13 cellular contexts compared by ENCODE assay signal in genomic region chr1:92909321-92909720, GRCh38. TPM values are rescaled to one million over a fixed set of nuclear protein-coding genes. Genes with fewer than 3 reads are reported as not detected.
A peak's percentile ranks its signal among the peaks of the same experiment; 100 is the strongest.
DNase-seq lines count a peak whose midpoint lies in the region; ATAC-seq and TF ChIP-seq lines count a peak whose summit lies in the region.
"Had no signal": no experiment of that assay in that cellular context is flagged by ENCODE, and none has a peak within 500 bp of the region (broad histone marks: within the 10 kb centered on the region; RNA-seq: fewer than 3 reads in every experiment).

No MANE protein-coding gene starts in this region.

- H3K9me3 ChIP-seq in PC-3 (ENCODE audit: low read length) (no peaks in the 10 kb centered on the region), trophoblast cell (ENCODE audit: insufficient read depth, low read depth, low read length) (no peaks in the 10 kb centered on the region)
- H3K9me3 ChIP-seq in CD8-positive, alpha-beta memory T cell (ENCODE audit: low read length) = no peaks in the 10 kb centered on the region

- H2BK120ac ChIP-seq in trophoblast cell (ENCODE audit: insufficient read depth, low read length, poor library complexity) = no peak overlapping the region

- no TSS peak for BruUV-seq in PC-3 (replicated peaks; lab: Mats Ljungman, UMichigan)

- H3K4ac ChIP-seq in trophoblast cell (ENCODE audit: low read depth, low read length) = no peak overlapping the region

- CTCF ChIA-PET in PC-3 (lab: Charles Lee) = no interaction called here
- CTCF ChIA-PET in CD8-positive, alpha-beta memory T cell (lab: Charles Lee) = interaction anchor here (2.7 kb wide), 1 partner anchor 50 kb away, joined by 7 read pairs; no protein-coding TSS in a partner anchor

- intact Hi-C loops in PC-3 (cut with micrococcal nuclease) = no loop called here

- H2BK5ac ChIP-seq in trophoblast cell (ENCODE audit: low read depth, low read length, poor library complexity) = no peak overlapping the region

- no peak overlapping the region for H2AFZ ChIP-seq in PC-3 (ENCODE audit: low read length)
- no peak overlapping the region for H2AFZ ChIP-seq in trophoblast cell (ENCODE audit: insufficient read depth, low read length, poor library complexity)
- H2AFZ ChIP-seq: parathyroid adenoma had no signal

- H4K20me1 ChIP-seq in PC-3 (ENCODE audit: low read length) = no peaks in the 10 kb centered on the region

- H2AK5ac ChIP-seq in trophoblast cell (ENCODE audit: low read length) = peak overlapping the region; percentile 40

- H4K12ac ChIP-seq in trophoblast cell (ENCODE audit: low read depth, low read length) = no peak overlapping the region

- no CpG with 5 or more reads among the region's 3 CpGs for WGBS in trophoblast cell (ENCODE audit: extremely low coverage, insufficient coverage, insufficient read length)

- no peak for TF ChIP-seq CTCF in PC-3 (conservative IDR thresholded peaks at IDR 0.05; ENCODE audit: low read depth, low read length)

- H3K79me1 ChIP-seq in trophoblast cell (ENCODE audit: low read length) = peaks cover 3% of the 10 kb centered on the region

- H2BK12ac ChIP-seq in trophoblast cell (ENCODE audit: low read length) = no peak overlapping the region

- no peaks in the 10 kb centered on the region for H3K9me3 Mint-ChIP-seq in CD8-positive, alpha-beta memory T cell

- H3K4me3 ChIP-seq in PC-3 (ENCODE audit: low read length) = no peak overlapping the region
- no peak overlapping the region for H3K4me3 ChIP-seq in trophoblast cell (ENCODE audit: low read depth, low read length)
- no peak overlapping the region for H3K4me3 ChIP-seq in CD8-positive, alpha-beta memory T cell (ENCODE audit: low read length)

- H3K4me1 Mint-ChIP-seq in CD8-positive, alpha-beta memory T cell = peaks cover 25 to 48% (median 36%) of the 10 kb centered on the region in 3 donors

- peak; percentile 98 for DNase-seq in ELR (ENCODE audit: low read depth)
- DNase-seq in PC-3 = peak; percentile 97
- no peak for DNase-seq in trophoblast cell
- DNase-seq in NCI-H510A treated with DMSO at 0.1 percent for 48 hours (lab: John Stamatoyannopoulos, UW) = no peak
- no peak for DNase-seq in stimulated activated CD8-positive, alpha-beta memory T cell treated with anti-CD3 and anti-CD28 coated beads, Interleukin-4, amount 100 ng/mL, for 48 hours
- DNase-seq in CD8-positive, alpha-beta memory T cell = no peak
- DNase-seq: activated naive CD8-positive, alpha-beta T cell treated with anti-CD3 and anti-CD28 coated beads, Interleukin-2, amount 10 ng/mL, durations not matched to agents 7 days and 5 days; DMS79 treated with DMSO at 0.1 percent for 48 hours; left colon; NCI-H524 treated with DMSO at 0.1 percent for 48 hours had no signal

- H3K9ac ChIP-seq in PC-3 (ENCODE audit: low read length) (no peak overlapping the region), trophoblast cell (ENCODE audit: low read length) (no peak overlapping the region)
- H3K9ac ChIP-seq: parathyroid adenoma had no signal

- H3K27me3 ChIP-seq in PC-3 (ENCODE audit: low read length) (no peaks in the 10 kb centered on the region), trophoblast cell (ENCODE audit: insufficient read depth, low read length) (no peaks in the 10 kb centered on the region)
- H3K27me3 ChIP-seq in CD8-positive, alpha-beta memory T cell (ENCODE audit: insufficient read depth, low read length, poor library complexity, severe bottlenecking) = no peaks in the 10 kb centered on the region

- peaks cover 19 to 27% (median 20%) of the 10 kb centered on the region in 3 donors for H3K36me3 Mint-ChIP-seq in CD8-positive, alpha-beta memory T cell

- POLR2A ChIA-PET in PC-3 (lab: Charles Lee; ENCODE audit: unreplicated experiment) = interaction anchor here (0.7 kb wide), 1 partner anchor 41 kb away, joined by 3 read pairs; no protein-coding TSS in a partner anchor
- POLR2A ChIA-PET in CD8-positive, alpha-beta memory T cell (lab: Charles Lee) = no interaction called here

- no peak overlapping the region for H3K4me3 Mint-ChIP-seq in CD8-positive, alpha-beta memory T cell
- H3K4me3 Mint-ChIP-seq: activated naive CD8-positive, alpha-beta T cell treated with anti-CD3 and anti-CD28 coated beads, Interleukin-2, amount 10 ng/mL, durations not matched to agents 7 days and 5 days had no signal

- no peak overlapping the region for H4K91ac ChIP-seq in trophoblast cell (ENCODE audit: low read depth, low read length)

- H3F3A ChIP-seq in PC-3 (ENCODE audit: low read length, unreplicated experiment) = peaks cover 9% of the 10 kb centered on the region

- H3K9me2 ChIP-seq in PC-3 (replicated peaks; ENCODE audit: low read length) = no peaks in the 10 kb centered on the region

- no peaks in the 10 kb centered on the region for H3K27me3 Mint-ChIP-seq in CD8-positive, alpha-beta memory T cell
- H3K27me3 Mint-ChIP-seq: activated naive CD8-positive, alpha-beta T cell treated with anti-CD3 and anti-CD28 coated beads, Interleukin-2, amount 10 ng/mL, durations not matched to agents 7 days and 5 days had no signal

- ATAC-seq in PC-3 (peak; percentile 87), esophagus mucosa (peak; percentile 89), HG03521 (IDR thresholded peaks at IDR 0.05; ENCODE audit: unreplicated experiment) (no peak)
- ATAC-seq: left colon had no signal

- H3K36me3 ChIP-seq in PC-3 (ENCODE audit: low read depth, low read length) (no peaks in the 10 kb centered on the region), trophoblast cell (ENCODE audit: control insufficient read depth in 1 of 2, insufficient read depth in 2 of 2, low read length in 2 of 2) (no peaks in the 10 kb centered on the region)
- H3K36me3 ChIP-seq in CD8-positive, alpha-beta memory T cell (ENCODE audit: insufficient read depth, low read length) = no peaks in the 10 kb centered on the region

- H3K27ac ChIP-seq in PC-3 (ENCODE audit: low read length) = peak overlapping the region; percentile 63
- H3K27ac ChIP-seq in trophoblast cell (ENCODE audit: low read depth, low read length) = no peak overlapping the region
- H3K27ac ChIP-seq in CD8-positive, alpha-beta memory T cell (ENCODE audit: low read depth, low read length) = no peak overlapping the region
- H3K27ac ChIP-seq: parathyroid adenoma had no signal

- H3K4me1 ChIP-seq in PC-3 (ENCODE audit: insufficient read depth, low read length) (peaks cover 35% of the 10 kb centered on the region), trophoblast cell (ENCODE audit: control insufficient read depth in 1 of 2, insufficient read depth in 2 of 2, low read length in 2 of 2) (peaks cover 2 to 9% of the 10 kb centered on the region in 2 experiments)
- peaks cover 4% of the 10 kb centered on the region for H3K4me1 ChIP-seq in CD8-positive, alpha-beta memory T cell (ENCODE audit: insufficient read depth, low read length)
- H3K4me1 ChIP-seq: parathyroid adenoma had no signal

- no peak overlapping the region for H3K27ac Mint-ChIP-seq in CD8-positive, alpha-beta memory T cell
- H3K27ac Mint-ChIP-seq: activated naive CD8-positive, alpha-beta T cell treated with anti-CD3 and anti-CD28 coated beads, Interleukin-2, amount 10 ng/mL, durations not matched to agents 7 days and 5 days had no signal

- no peak overlapping the region for H4K8ac ChIP-seq in trophoblast cell (ENCODE audit: low read depth, low read length)

- H3K4me2 ChIP-seq in PC-3 (ENCODE audit: low read length) (peak overlapping the region; percentile 58), trophoblast cell (ENCODE audit: low read length) (no peak overlapping the region)

- no peaks in the 10 kb centered on the region for H3K79me2 ChIP-seq in PC-3 (ENCODE audit: low read length)
- H3K79me2 ChIP-seq in trophoblast cell (ENCODE audit: control insufficient read depth, insufficient read depth, low read length, poor library complexity) = no peaks in the 10 kb centered on the region
- H3K79me2 ChIP-seq: parathyroid adenoma had no signal

- no peak overlapping the region for H3K23ac ChIP-seq in trophoblast cell (ENCODE audit: low read length)

- H3K18ac ChIP-seq in trophoblast cell (ENCODE audit: low read length) = no peak overlapping the region

- no peak overlapping the region for H3K14ac ChIP-seq in trophoblast cell (ENCODE audit: low read length)

RNA-seq across cellular contexts. Expression of gene DIPK1A, which starts 51.9 kb away (rescaled TPM):
- total RNA-seq in PC-3 (2014; rRNA removed) (1.0 and 2.1 TPM in 2 replicates), esophagus mucosa (2.8 TPM)
- polyA plus RNA-seq in trophoblast cell (2013) = 11.7 and 11.8 TPM in 2 replicates
- total RNA-seq in CD8-positive, alpha-beta memory T cell = 10 to 100 TPM; 10.9 to 12.9 TPM
- polyA plus RNA-seq in CD8-positive, alpha-beta memory T cell = 15.7 TPM

Comparison
In these comparisons a context has a peak if more than half of its experiments do, and no peak if none do; other contexts are left out.
1. DNase-seq: peak in ELR (single experiment) and PC-3 (single experiment); none in trophoblast cell (0 of 2), NCI-H510A treated with DMSO at 0.1 percent for 48 hours (single experiment), stimulated activated CD8-positive, alpha-beta memory T cell treated with anti-CD3 and anti-CD28 coated beads, Interleukin-4, amount 100 ng/mL, for 48 hours (single experiment) and CD8-positive, alpha-beta memory T cell (0 of 5).